In the genomic region with DNA sequence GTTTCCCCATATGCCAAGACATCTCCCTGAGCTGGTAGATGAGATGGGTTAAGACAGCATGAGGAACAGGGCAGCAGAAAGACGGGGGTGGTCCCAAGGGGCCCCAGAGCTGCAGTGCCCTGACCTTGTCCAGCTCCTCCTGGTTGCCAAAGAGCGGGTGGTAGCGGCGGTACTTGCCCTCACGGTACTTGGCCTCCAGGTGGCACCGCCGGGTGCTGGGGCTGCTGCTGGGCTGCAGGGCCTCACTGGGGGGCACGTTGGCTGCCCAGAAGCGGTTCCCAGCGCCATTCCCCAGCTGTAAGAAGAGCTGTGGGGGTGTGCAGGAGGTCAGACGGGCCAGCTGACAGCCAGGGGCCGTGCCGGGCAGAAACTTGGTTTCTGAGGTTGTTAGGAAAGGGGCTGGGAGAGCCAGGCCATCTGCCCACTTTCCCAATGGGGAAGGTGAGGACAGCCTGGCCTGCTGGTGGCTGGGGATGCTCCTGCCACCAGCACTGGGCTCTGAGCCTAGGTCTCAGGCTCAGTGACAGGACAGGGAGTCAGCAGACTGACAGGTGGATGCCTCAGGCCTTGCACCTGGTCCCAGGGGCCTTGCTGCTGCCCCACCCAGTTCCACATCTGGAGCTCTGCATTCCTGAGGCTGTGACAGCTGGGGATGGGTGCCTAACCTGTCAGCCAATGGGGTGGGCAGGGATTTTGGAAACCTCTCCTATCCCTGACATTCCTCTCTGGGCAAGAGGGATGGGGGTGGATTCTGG, we compare ENCODE assay signal across 12 cellular contexts. TPM values are rescaled to one million over a fixed set of nuclear protein-coding genes. Genes with fewer than 3 reads are reported as not detected.
DNase-seq lines count a peak whose midpoint lies in the region; ATAC-seq and TF ChIP-seq lines count a peak whose summit lies in the region.
"Had no signal": no experiment of that assay in that cellular context is flagged by ENCODE, and none has a peak within 500 bp of the region (broad histone marks: within the 10 kb centered on the region; RNA-seq: fewer than 3 reads in every experiment).

No MANE protein-coding gene starts in this region.

- TF ChIP-seq CTCF in Peyer's patch (IDR thresholded peaks at IDR 0.05) (no peak), fibroblast of villous mesenchyme (IDR thresholded peaks at IDR 0.05; ENCODE audit: insufficient read depth, low read depth, low read length) (peak; percentile 12), retinal pigment epithelial cell (conservative IDR thresholded peaks at IDR 0.05; ENCODE audit: low read depth, low read length) (peak; percentile 11), body of pancreas (IDR thresholded peaks at IDR 0.05) (no peak)

- H3K36me3 ChIP-seq in Peyer's patch (peaks cover 0 to 90% (median 2%) of the 10 kb centered on the region in 3 donors), body of pancreas (replicated peaks in 1 of 2; ENCODE audit: insufficient read depth in 1 of 2, low read depth in 2 of 2) (peaks cover 0 to 36% of the 10 kb centered on the region in 2 donors)

- peak; percentile 59 for DNase-seq in GM03348 (ENCODE audit: low spot score)
- DNase-seq in Peyer's patch: no peak
- no peak for DNase-seq in fibroblast of villous mesenchyme (ENCODE audit: low read depth)
- DNase-seq in retinal pigment epithelial cell (ENCODE audit: low read depth): no peak
- DNase-seq in NCI-H2171 treated with DMSO at 0.1 percent for 48 hours (lab: John Stamatoyannopoulos, UW): no peak
- DNase-seq in body of pancreas: no peak
- DNase-seq in HEK293T (ENCODE audit: extremely low spot score): no peak
- DNase-seq in EL: no peak
- DNase-seq: KG1, mammary epithelial cell, NCI-H2171, RPMI8226 had no signal

- H3K4me3 ChIP-seq in Peyer's patch: no peak overlapping the region
- H3K4me3 ChIP-seq in fibroblast of villous mesenchyme (ENCODE audit: low read depth, low read length): no peak overlapping the region
- H3K4me3 ChIP-seq in retinal pigment epithelial cell (ENCODE audit: low read length): no peak overlapping the region
- no peak overlapping the region for H3K4me3 ChIP-seq in body of pancreas

- 83% methylated on average over 8 to 13 of the region's 13 CpGs for WGBS in body of pancreas, 2 donors

- TF ChIP-seq POLR2A in Peyer's patch (IDR thresholded peaks at IDR 0.05) (no peak), body of pancreas (IDR thresholded peaks at IDR 0.05) (no peak)

- H3K9me3 ChIP-seq in Peyer's patch (no peaks in the 10 kb centered on the region), body of pancreas (no peaks in the 10 kb centered on the region)

- H3K27me3 ChIP-seq in Peyer's patch (no peaks in the 10 kb centered on the region), body of pancreas (no peaks in the 10 kb centered on the region)

- CTCF ChIA-PET in HEK293T (lab: Yijun Ruan, JAX): no interaction called here

- POLR2A ChIA-PET in HEK293T (lab: Yijun Ruan, JAX): no interaction called here

- intact Hi-C loops in body of pancreas (cut with DNase I): no loop called here

- no peak for ATAC-seq in body of pancreas

- no peaks in the 10 kb centered on the region for H3K4me1 ChIP-seq in Peyer's patch
- H3K4me1 ChIP-seq in body of pancreas: no peaks in the 10 kb centered on the region

- H3K27ac ChIP-seq in Peyer's patch (peak overlapping the region in 3 of 4 donors; percentile 14 to 26 (median 25)), body of pancreas (no peak overlapping the region)

TF ChIP-seq in HEK293T, 16 proteins besides CTCF, POLR2A, EP300 and RAD21:
- no peak for TF ChIP-seq ZNF384 (IDR thresholded peaks at IDR 0.05)
- no peak for TF ChIP-seq L3MBTL2 (conservative IDR thresholded peaks at IDR 0.05)
- TF ChIP-seq HDGF (IDR thresholded peaks at IDR 0.05; ENCODE audit: borderline replicate concordance): no peak
- TF ChIP-seq FOXK2 (IDR thresholded peaks at IDR 0.05): no peak
- TF ChIP-seq SP1 (IDR thresholded peaks at IDR 0.05): no peak
- TF ChIP-seq FOXA1 (IDR thresholded peaks at IDR 0.05): no peak
- no peak for TF ChIP-seq NFRKB (IDR thresholded peaks at IDR 0.05)
- TF ChIP-seq BHLHE40 (IDR thresholded peaks at IDR 0.05; ENCODE audit: borderline replicate concordance): no peak
- no peak for TF ChIP-seq ELF4 (IDR thresholded peaks at IDR 0.05)
- no peak for TF ChIP-seq TARDBP (IDR thresholded peaks at IDR 0.05)
- TF ChIP-seq FOXM1 (IDR thresholded peaks at IDR 0.05; ENCODE audit: borderline replicate concordance): no peak
- TF ChIP-seq CTBP1 (IDR thresholded peaks at IDR 0.05; ENCODE audit: borderline replicate concordance): no peak
- TF ChIP-seq LEF1 (IDR thresholded peaks at IDR 0.05; ENCODE audit: borderline replicate concordance): no peak
- TF ChIP-seq, protein P1, sequence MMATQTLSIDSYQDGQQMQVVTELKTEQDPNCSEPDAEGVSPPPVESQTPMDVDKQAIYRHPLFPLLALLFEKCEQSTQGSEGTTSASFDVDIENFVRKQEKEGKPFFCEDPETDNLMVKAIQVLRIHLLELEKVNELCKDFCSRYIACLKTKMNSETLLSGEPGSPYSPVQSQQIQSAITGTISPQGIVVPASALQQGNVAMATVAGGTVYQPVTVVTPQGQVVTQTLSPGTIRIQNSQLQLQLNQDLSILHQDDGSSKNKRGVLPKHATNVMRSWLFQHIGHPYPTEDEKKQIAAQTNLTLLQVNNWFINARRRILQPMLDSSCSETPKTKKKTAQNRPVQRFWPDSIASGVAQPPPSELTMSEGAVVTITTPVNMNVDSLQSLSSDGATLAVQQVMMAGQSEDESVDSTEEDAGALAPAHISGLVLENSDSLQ (IDR thresholded peaks at IDR 0.05): no peak

RNA-seq across cellular contexts. Expression of a gene that starts 30.0 kb away (rescaled TPM):
- 10 to 100 TPM in 3 of 4 donors, 1 to 10 TPM in 1; 8.4 to 75.9 (median 33.1) TPM for total RNA-seq in Peyer's patch
- total RNA-seq in fibroblast of villous mesenchyme: under 0.01 TPM in 2 replicates
- total RNA-seq in body of pancreas: 10 to 100 TPM in 1 of 2 donors, 1 to 10 TPM in 1; 7.0 to 29.3 TPM

RNA-seq across cellular contexts. Expression of a gene that starts 48.0 kb away (rescaled TPM):
- total RNA-seq in Peyer's patch: 100 to 1,000 TPM; 122 to 285 (median 145) TPM
- 73.0 and 77.0 TPM in 2 replicates for total RNA-seq in fibroblast of villous mesenchyme
- total RNA-seq in body of pancreas: 100 to 1,000 TPM in 1 of 2 donors, 10 to 100 TPM in 1; 63.3 to 208 TPM

Comparison
In these comparisons a context has a peak if more than half of its experiments do, and no peak if none do; other contexts are left out.
1. H3K27ac ChIP-seq: peak in Peyer's patch (3 of 4); none in body of pancreas (0 of 4).
2. CTCF ChIP-seq: peak in fibroblast of villous mesenchyme (single experiment) and retinal pigment epithelial cell (single experiment); none in Peyer's patch (0 of 6) and body of pancreas (0 of 7).